1 cellular context compared by ENCODE assay signal in genomic region chr16:4367393-4367856, GRCh38.
A peak's percentile ranks its signal among the peaks of the same experiment; 100 is the strongest.
TF ChIP-seq lines count a peak whose summit lies in the region.

No MANE protein-coding gene starts in this region.

TF ChIP-seq in H1, 55 proteins besides CTCF, POLR2A, EP300 and RAD21:
- TF ChIP-seq USF2 (IDR thresholded peaks at IDR 0.05; ENCODE audit: low read length) = no peak
- TF ChIP-seq KDM1A (IDR thresholded peaks at IDR 0.05; ENCODE audit: borderline replicate concordance, low read length) = peak; percentile 83
